In the genomic region with DNA sequence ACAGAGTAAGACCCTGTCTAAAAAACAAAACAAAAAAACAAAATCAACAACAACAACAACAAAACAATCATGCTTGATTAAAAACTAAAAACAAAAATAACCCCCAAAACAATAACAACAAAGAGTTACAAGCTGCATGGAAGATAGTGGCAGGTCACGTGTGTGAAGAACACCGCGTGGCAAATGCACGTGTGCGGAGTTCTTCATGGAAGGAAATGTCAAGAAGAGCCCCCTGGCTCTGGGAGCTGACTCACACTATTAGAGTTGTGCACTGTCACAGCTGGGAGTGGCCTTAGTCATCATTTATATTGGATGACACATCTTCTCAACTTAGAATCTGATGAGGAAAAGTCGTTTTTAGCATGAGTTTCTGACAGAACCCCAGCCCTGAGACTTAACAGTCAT, we compare ENCODE assay signal across 1 cellular context.
TF ChIP-seq lines count a peak whose summit lies in the region.

No MANE protein-coding gene starts in this region.

TF ChIP-seq in K562, 482 proteins besides CTCF, POLR2A, EP300 and RAD21 (continued from another document and continues in another):
- TF ChIP-seq, protein P1, sequence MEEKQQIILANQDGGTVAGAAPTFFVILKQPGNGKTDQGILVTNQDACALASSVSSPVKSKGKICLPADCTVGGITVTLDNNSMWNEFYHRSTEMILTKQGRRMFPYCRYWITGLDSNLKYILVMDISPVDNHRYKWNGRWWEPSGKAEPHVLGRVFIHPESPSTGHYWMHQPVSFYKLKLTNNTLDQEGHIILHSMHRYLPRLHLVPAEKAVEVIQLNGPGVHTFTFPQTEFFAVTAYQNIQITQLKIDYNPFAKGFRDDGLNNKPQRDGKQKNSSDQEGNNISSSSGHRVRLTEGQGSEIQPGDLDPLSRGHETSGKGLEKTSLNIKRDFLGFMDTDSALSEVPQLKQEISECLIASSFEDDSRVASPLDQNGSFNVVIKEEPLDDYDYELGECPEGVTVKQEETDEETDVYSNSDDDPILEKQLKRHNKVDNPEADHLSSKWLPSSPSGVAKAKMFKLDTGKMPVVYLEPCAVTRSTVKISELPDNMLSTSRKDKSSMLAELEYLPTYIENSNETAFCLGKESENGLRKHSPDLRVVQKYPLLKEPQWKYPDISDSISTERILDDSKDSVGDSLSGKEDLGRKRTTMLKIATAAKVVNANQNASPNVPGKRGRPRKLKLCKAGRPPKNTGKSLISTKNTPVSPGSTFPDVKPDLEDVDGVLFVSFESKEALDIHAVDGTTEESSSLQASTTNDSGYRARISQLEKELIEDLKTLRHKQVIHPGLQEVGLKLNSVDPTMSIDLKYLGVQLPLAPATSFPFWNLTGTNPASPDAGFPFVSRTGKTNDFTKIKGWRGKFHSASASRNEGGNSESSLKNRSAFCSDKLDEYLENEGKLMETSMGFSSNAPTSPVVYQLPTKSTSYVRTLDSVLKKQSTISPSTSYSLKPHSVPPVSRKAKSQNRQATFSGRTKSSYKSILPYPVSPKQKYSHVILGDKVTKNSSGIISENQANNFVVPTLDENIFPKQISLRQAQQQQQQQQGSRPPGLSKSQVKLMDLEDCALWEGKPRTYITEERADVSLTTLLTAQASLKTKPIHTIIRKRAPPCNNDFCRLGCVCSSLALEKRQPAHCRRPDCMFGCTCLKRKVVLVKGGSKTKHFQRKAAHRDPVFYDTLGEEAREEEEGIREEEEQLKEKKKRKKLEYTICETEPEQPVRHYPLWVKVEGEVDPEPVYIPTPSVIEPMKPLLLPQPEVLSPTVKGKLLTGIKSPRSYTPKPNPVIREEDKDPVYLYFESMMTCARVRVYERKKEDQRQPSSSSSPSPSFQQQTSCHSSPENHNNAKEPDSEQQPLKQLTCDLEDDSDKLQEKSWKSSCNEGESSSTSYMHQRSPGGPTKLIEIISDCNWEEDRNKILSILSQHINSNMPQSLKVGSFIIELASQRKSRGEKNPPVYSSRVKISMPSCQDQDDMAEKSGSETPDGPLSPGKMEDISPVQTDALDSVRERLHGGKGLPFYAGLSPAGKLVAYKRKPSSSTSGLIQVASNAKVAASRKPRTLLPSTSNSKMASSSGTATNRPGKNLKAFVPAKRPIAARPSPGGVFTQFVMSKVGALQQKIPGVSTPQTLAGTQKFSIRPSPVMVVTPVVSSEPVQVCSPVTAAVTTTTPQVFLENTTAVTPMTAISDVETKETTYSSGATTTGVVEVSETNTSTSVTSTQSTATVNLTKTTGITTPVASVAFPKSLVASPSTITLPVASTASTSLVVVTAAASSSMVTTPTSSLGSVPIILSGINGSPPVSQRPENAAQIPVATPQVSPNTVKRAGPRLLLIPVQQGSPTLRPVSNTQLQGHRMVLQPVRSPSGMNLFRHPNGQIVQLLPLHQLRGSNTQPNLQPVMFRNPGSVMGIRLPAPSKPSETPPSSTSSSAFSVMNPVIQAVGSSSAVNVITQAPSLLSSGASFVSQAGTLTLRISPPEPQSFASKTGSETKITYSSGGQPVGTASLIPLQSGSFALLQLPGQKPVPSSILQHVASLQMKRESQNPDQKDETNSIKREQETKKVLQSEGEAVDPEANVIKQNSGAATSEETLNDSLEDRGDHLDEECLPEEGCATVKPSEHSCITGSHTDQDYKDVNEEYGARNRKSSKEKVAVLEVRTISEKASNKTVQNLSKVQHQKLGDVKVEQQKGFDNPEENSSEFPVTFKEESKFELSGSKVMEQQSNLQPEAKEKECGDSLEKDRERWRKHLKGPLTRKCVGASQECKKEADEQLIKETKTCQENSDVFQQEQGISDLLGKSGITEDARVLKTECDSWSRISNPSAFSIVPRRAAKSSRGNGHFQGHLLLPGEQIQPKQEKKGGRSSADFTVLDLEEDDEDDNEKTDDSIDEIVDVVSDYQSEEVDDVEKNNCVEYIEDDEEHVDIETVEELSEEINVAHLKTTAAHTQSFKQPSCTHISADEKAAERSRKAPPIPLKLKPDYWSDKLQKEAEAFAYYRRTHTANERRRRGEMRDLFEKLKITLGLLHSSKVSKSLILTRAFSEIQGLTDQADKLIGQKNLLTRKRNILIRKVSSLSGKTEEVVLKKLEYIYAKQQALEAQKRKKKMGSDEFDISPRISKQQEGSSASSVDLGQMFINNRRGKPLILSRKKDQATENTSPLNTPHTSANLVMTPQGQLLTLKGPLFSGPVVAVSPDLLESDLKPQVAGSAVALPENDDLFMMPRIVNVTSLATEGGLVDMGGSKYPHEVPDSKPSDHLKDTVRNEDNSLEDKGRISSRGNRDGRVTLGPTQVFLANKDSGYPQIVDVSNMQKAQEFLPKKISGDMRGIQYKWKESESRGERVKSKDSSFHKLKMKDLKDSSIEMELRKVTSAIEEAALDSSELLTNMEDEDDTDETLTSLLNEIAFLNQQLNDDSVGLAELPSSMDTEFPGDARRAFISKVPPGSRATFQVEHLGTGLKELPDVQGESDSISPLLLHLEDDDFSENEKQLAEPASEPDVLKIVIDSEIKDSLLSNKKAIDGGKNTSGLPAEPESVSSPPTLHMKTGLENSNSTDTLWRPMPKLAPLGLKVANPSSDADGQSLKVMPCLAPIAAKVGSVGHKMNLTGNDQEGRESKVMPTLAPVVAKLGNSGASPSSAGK (IDR thresholded peaks at IDR 0.05) = peak; percentile 95
- peak; percentile 76 for TF ChIP-seq SMARCA4 (IDR thresholded peaks at IDR 0.05)
- peak; percentile 24; the same call in 1 of the 2 replicates for TF ChIP-seq MXI1 (IDR thresholded peaks at IDR 0.05; ENCODE audit: low read depth, low read length)
- peak; percentile 72; the same call in 1 of the 2 replicates for TF ChIP-seq MAFF (IDR thresholded peaks at IDR 0.05; ENCODE audit: low read length)
- no peak for TF ChIP-seq ZNF785 (CRISPR knock-in tag; IDR thresholded peaks at IDR 0.05)
- 0 out of 4 replicates have a peak, but pooled peaks of 1 of the 2 experiments have one; percentile 27 for TF ChIP-seq FOXA3 (CRISPR knock-in tag; conservative IDR thresholded peaks at IDR 0.05 in 1 of 2, IDR thresholded peaks at IDR 0.05 in 1 of 2)
- TF ChIP-seq LEF1 (IDR thresholded peaks at IDR 0.05) = peak; percentile 30; the same call in 1 of the 2 replicates
- no peak for TF ChIP-seq CEBPG (CRISPR knock-in tag; IDR thresholded peaks at IDR 0.05)
- no peak for TF ChIP-seq CEBPG (tag; conservative IDR thresholded peaks at IDR 0.05 in 1 of 2, IDR thresholded peaks at IDR 0.05 in 1 of 2)
- TF ChIP-seq, protein P2, sequence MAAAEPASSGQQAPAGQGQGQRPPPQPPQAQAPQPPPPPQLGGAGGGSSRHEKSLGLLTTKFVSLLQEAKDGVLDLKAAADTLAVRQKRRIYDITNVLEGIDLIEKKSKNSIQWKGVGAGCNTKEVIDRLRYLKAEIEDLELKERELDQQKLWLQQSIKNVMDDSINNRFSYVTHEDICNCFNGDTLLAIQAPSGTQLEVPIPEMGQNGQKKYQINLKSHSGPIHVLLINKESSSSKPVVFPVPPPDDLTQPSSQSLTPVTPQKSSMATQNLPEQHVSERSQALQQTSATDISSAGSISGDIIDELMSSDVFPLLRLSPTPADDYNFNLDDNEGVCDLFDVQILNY (CRISPR knock-in tag; IDR thresholded peaks at IDR 0.05) = no peak
- TF ChIP-seq ATF7 (IDR thresholded peaks at IDR 0.05) = peak; percentile 50; the same call in 1 of the 2 replicates
- peak; percentile 89 for TF ChIP-seq JUND (IDR thresholded peaks at IDR 0.05; ENCODE audit: borderline replicate concordance, low read depth, low read length)
- TF ChIP-seq JUND (tag; IDR thresholded peaks at IDR 0.05; ENCODE audit: borderline replicate concordance, low read depth, low read length) = peak; percentile 81; the same call in 2 of the 3 replicates
- TF ChIP-seq BRF1 (IDR thresholded peaks at IDR 0.05; ENCODE audit: borderline replicate concordance, extremely low read depth, insufficient read length) = no peak
- TF ChIP-seq, protein P3, sequence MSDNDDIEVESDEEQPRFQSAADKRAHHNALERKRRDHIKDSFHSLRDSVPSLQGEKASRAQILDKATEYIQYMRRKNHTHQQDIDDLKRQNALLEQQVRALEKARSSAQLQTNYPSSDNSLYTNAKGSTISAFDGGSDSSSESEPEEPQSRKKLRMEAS (CRISPR knock-in tag; IDR thresholded peaks at IDR 0.05) = peak; percentile 88
- TF ChIP-seq NFE2 (IDR thresholded peaks at IDR 0.05; ENCODE audit: low read depth) = peak; percentile 83
- TF ChIP-seq, protein P4, sequence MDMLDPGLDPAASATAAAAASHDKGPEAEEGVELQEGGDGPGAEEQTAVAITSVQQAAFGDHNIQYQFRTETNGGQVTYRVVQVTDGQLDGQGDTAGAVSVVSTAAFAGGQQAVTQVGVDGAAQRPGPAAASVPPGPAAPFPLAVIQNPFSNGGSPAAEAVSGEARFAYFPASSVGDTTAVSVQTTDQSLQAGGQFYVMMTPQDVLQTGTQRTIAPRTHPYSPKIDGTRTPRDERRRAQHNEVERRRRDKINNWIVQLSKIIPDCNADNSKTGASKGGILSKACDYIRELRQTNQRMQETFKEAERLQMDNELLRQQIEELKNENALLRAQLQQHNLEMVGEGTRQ (CRISPR knock-in tag; IDR thresholded peaks at IDR 0.05) = peak; percentile 67
- no peak for TF ChIP-seq ETV5 (CRISPR knock-in tag; IDR thresholded peaks at IDR 0.05; ENCODE audit: low read depth)
- no peak for TF ChIP-seq SREBF2 (CRISPR knock-in tag; IDR thresholded peaks at IDR 0.05)
- peak; percentile 84 for TF ChIP-seq BACH1 (tag; IDR thresholded peaks at IDR 0.05)
- peak; percentile 73; the same call in 1 of the 2 replicates for TF ChIP-seq LARP7 (IDR thresholded peaks at IDR 0.05)
- peak; percentile 81 for TF ChIP-seq TOE1 (IDR thresholded peaks at IDR 0.05; ENCODE audit: borderline replicate concordance)
- no peak for TF ChIP-seq TOE1 (CRISPR knock-in tag; IDR thresholded peaks at IDR 0.05; ENCODE audit: borderline replicate concordance, low read depth)
- no peak for TF ChIP-seq ERF (CRISPR knock-in tag; IDR thresholded peaks at IDR 0.05)
- 0 out of 2 replicates have a peak, but pooled peaks have one; percentile 29 for TF ChIP-seq CREM (IDR thresholded peaks at IDR 0.05; ENCODE audit: low read depth)
- no peak for TF ChIP-seq ZBED1 (IDR thresholded peaks at IDR 0.05)
- peak; percentile 81 for TF ChIP-seq EP400 (IDR thresholded peaks at IDR 0.05)
- TF ChIP-seq DPF2 (IDR thresholded peaks at IDR 0.05) = peak; percentile 81
- TF ChIP-seq MAFK (IDR thresholded peaks at IDR 0.05; ENCODE audit: low read length) = peak; percentile 85
- 0 out of 2 replicates have a peak, but pooled peaks have one; percentile 27 for TF ChIP-seq NCOA1 (IDR thresholded peaks at IDR 0.05; ENCODE audit: low read depth)
- TF ChIP-seq SNIP1 (IDR thresholded peaks at IDR 0.05; ENCODE audit: low read depth) = no peak
- TF ChIP-seq TAF9B (IDR thresholded peaks at IDR 0.05; ENCODE audit: partially characterized antibody) = peak; percentile 86
- TF ChIP-seq FOS (IDR thresholded peaks at IDR 0.05; ENCODE audit: extremely low read depth, insufficient read length) = peak; percentile 25
- peak; percentile 90 for TF ChIP-seq JUN (IDR thresholded peaks at IDR 0.05; ENCODE audit: borderline replicate concordance, low read depth, low read length)
- no peak for TF ChIP-seq JUN (CRISPR knock-in tag; IDR thresholded peaks at IDR 0.05; ENCODE audit: borderline replicate concordance)
- TF ChIP-seq SLC30A9 (CRISPR knock-in tag; IDR thresholded peaks at IDR 0.05) = no peak
- no peak for TF ChIP-seq DACH1 (IDR thresholded peaks at IDR 0.05; ENCODE audit: partially characterized antibody)
- TF ChIP-seq PHB (CRISPR knock-in tag; IDR thresholded peaks at IDR 0.05) = no peak
- no peak for TF ChIP-seq PCBP1 (IDR thresholded peaks at IDR 0.05; ENCODE audit: low read depth, low read length, poor library complexity, severe bottlenecking)
- peak; percentile 48 for TF ChIP-seq BRD9 (IDR thresholded peaks at IDR 0.05; ENCODE audit: low read depth, partially characterized antibody)
- TF ChIP-seq, protein P5, sequence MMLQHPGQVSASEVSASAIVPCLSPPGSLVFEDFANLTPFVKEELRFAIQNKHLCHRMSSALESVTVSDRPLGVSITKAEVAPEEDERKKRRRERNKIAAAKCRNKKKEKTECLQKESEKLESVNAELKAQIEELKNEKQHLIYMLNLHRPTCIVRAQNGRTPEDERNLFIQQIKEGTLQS (IDR thresholded peaks at IDR 0.05) = peak; percentile 95
- TF ChIP-seq, protein P5 (CRISPR knock-in tag; conservative IDR thresholded peaks at IDR 0.05) = peak; percentile 77; the same call in 1 of the 2 replicates
- no peak for TF ChIP-seq PHF8 (IDR thresholded peaks at IDR 0.05; ENCODE audit: borderline replicate concordance, low read length)
- no peak for TF ChIP-seq HNRNPLL (IDR thresholded peaks at IDR 0.05; ENCODE audit: low read depth, low read length, poor library complexity, severe bottlenecking)
- TF ChIP-seq TARDBP (IDR thresholded peaks at IDR 0.05) = no peak
- peak; percentile 77 for TF ChIP-seq MYC (IDR thresholded peaks at IDR 0.05; ENCODE audit: low read depth, low read length)
- TF ChIP-seq MYC (CRISPR knock-in tag; IDR thresholded peaks at IDR 0.05; ENCODE audit: borderline replicate concordance, low read depth) = no peak
- peak in 1 of 2 experiments; percentile 35; a peak in 1 of 3 replicates for TF ChIP-seq CBX3 (IDR thresholded peaks at IDR 0.05; ENCODE audit: borderline replicate concordance in 1 of 2, low read length in 2 of 2)
- TF ChIP-seq, protein P6, sequence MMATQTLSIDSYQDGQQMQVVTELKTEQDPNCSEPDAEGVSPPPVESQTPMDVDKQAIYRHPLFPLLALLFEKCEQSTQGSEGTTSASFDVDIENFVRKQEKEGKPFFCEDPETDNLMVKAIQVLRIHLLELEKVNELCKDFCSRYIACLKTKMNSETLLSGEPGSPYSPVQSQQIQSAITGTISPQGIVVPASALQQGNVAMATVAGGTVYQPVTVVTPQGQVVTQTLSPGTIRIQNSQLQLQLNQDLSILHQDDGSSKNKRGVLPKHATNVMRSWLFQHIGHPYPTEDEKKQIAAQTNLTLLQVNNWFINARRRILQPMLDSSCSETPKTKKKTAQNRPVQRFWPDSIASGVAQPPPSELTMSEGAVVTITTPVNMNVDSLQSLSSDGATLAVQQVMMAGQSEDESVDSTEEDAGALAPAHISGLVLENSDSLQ (IDR thresholded peaks at IDR 0.05) = peak; percentile 81
- TF ChIP-seq ZNF583 (CRISPR knock-in tag; IDR thresholded peaks at IDR 0.05) = no peak
- TF ChIP-seq ZNF212 (CRISPR knock-in tag; IDR thresholded peaks at IDR 0.05) = no peak
- TF ChIP-seq, protein P7, sequence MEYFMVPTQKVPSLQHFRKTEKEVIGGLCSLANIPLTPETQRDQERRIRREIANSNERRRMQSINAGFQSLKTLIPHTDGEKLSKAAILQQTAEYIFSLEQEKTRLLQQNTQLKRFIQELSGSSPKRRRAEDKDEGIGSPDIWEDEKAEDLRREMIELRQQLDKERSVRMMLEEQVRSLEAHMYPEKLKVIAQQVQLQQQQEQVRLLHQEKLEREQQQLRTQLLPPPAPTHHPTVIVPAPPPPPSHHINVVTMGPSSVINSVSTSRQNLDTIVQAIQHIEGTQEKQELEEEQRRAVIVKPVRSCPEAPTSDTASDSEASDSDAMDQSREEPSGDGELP (CRISPR knock-in tag; IDR thresholded peaks at IDR 0.05; ENCODE audit: borderline replicate concordance) = peak; percentile 49; the same call in 1 of the 2 replicates
- peak; percentile 95 for TF ChIP-seq ZNF316 (IDR thresholded peaks at IDR 0.05)
- TF ChIP-seq NCOR1 (IDR thresholded peaks at IDR 0.05) = peak; percentile 15; the same call in 1 of the 2 replicates
- peak; percentile 52; the same call in 1 of the 2 replicates for TF ChIP-seq BCOR (IDR thresholded peaks at IDR 0.05)
- peak; percentile 87 for TF ChIP-seq MEIS2 (IDR thresholded peaks at IDR 0.05; ENCODE audit: partially characterized antibody)
